In the genomic region with DNA sequence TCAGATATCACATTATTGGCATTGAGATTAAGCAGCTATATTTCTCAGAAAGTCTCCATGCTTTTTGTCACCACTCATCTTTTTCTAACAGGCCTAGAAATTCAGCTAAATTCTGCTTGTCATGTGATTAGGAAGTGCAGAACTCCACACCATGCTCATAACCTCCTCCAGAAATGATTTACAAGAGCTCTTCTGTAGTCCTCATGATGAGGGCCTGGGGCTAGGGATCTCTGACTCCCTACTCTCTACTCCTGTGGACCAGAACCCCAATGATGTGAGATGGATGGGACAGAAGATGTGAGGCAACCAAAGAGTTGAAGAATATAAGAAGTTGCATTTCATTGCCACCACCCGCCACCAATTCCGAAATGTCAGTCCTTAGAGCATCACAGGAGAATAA, we compare ENCODE assay signal across 30 cellular contexts.
"Had no signal": no experiment of that assay in that cellular context is flagged by ENCODE, and none has a peak within 500 bp of the region (broad histone marks: within the 10 kb centered on the region; RNA-seq: fewer than 3 reads in every experiment).

No MANE protein-coding gene starts in this region.

- H3K27ac Mint-ChIP-seq: immature natural killer cell; naive thymus-derived CD8-positive, alpha-beta T cell; nephron progenitor cell; neural progenitor cell; progenitor cell of endocrine pancreas; stimulated activated memory B cell treated with anti-CD40 and anti-IgM and Interleukin-4, amounts not matched to agents 10 μg/mL and 1 μg/mL and 100 μg/mL, for 72 hours had no signal

- H3K27ac ChIP-seq: left lung, lower lobe of right lung, neural progenitor cell, neutrophil, ovary, right atrium auricular region, right lobe of liver, stomach, testis, thyroid gland, transverse colon, upper lobe of left lung, vagina had no signal

- H3K4me3 ChIP-seq: left lung, lower lobe of right lung, neural progenitor cell, ovary, right atrium auricular region, right lobe of liver, smooth muscle cell, stomach, testis, thyroid gland, transverse colon, upper lobe of left lung, vagina had no signal

- H3K9me3 ChIP-seq: left lung, lower lobe of right lung, neutrophil, ovary, right atrium auricular region, right lobe of liver, stomach, testis, thyroid gland, transverse colon, upper lobe of left lung, vagina had no signal

- H2AFZ ChIP-seq: neural progenitor cell had no signal

- DNase-seq: hypothalamus; immature natural killer cell; kidney; left colon; left lung; lower lobe of right lung; mammary epithelial cell; mesenchymal stem cell; naive thymus-derived CD8-positive, alpha-beta T cell; nephron progenitor cell; ovary; right lobe of liver; stimulated activated CD4-positive, alpha-beta T cell treated with anti-CD3 and anti-CD28 coated beads, Interleukin-1b, Interleukin-23, amount 100 ng/mL, for 48 hours; stimulated activated CD4-positive, alpha-beta T cell treated with anti-CD3 and anti-CD28 coated beads, Interleukin-2, amount 100 ng/mL, for 48 hours; stimulated activated CD4-positive, alpha-beta T cell treated with anti-CD3 and anti-CD28 coated beads, Interleukin-4, amount 100 ng/mL, for 4 hours; stimulated activated CD8-positive, alpha-beta memory T cell treated with anti-CD3 and anti-CD28 coated beads, Interleukin-4, amount 100 ng/mL, for 48 hours; stimulated activated naive CD8-positive, alpha-beta T cell treated with anti-CD3 and anti-CD28 coated beads, Interleukin-15, Interleukin-2, amounts not matched to agents 100 U/mL and 50 U/mL, for 24 hours; stomach; testis; thyroid gland; transverse colon; upper lobe of left lung had no signal

- H3K4me1 Mint-ChIP-seq: immature natural killer cell; naive thymus-derived CD8-positive, alpha-beta T cell had no signal

- FAIRE-seq: islet of Langerhans, kidney had no signal

- H3K36me3 Mint-ChIP-seq: immature natural killer cell had no signal

- H3K4me2 ChIP-seq: neural progenitor cell, smooth muscle cell had no signal

- H3K9ac ChIP-seq: neural progenitor cell had no signal

- H3K9me3 Mint-ChIP-seq: stimulated activated memory B cell treated with anti-CD40 and anti-IgM and Interleukin-4, amounts not matched to agents 10 μg/mL and 1 μg/mL and 100 μg/mL, for 72 hours had no signal

- H3K36me3 ChIP-seq: left lung, lower lobe of right lung, neural progenitor cell, neutrophil, ovary, right atrium auricular region, right lobe of liver, stomach, thyroid gland, transverse colon, upper lobe of left lung, vagina had no signal

- H3K4me3 Mint-ChIP-seq: immature natural killer cell; naive thymus-derived CD8-positive, alpha-beta T cell; nephron progenitor cell; neural progenitor cell; stimulated activated memory B cell treated with anti-CD40 and anti-IgM and Interleukin-4, amounts not matched to agents 10 μg/mL and 1 μg/mL and 100 μg/mL, for 72 hours had no signal

- H3K27me3 Mint-ChIP-seq: naive thymus-derived CD8-positive, alpha-beta T cell; progenitor cell of endocrine pancreas; stimulated activated memory B cell treated with anti-CD40 and anti-IgM and Interleukin-4, amounts not matched to agents 10 μg/mL and 1 μg/mL and 100 μg/mL, for 72 hours had no signal

- ATAC-seq: left colon; left lung; lower lobe of right lung; naive thymus-derived CD8-positive, alpha-beta T cell; stimulated activated memory B cell treated with anti-CD40 and anti-IgM and Interleukin-4, amounts not matched to agents 10 μg/mL and 1 μg/mL and 100 μg/mL, for 72 hours; stimulated activated naive CD8-positive, alpha-beta T cell treated with anti-CD3 and anti-CD28 coated beads, Interleukin-15, Interleukin-2, amounts not matched to agents 100 U/mL and 50 U/mL, for 24 hours had no signal

- H3K27me3 ChIP-seq: left lung, neural progenitor cell, neutrophil, ovary, right atrium auricular region, right lobe of liver, stomach, testis, thyroid gland, transverse colon, upper lobe of left lung, vagina had no signal

- H3K4me1 ChIP-seq: left lung, lower lobe of right lung, neural progenitor cell, right atrium auricular region, right lobe of liver, stomach, testis, thyroid gland, transverse colon, upper lobe of left lung had no signal
